Comparison of ENCODE assay signal across 1 cellular context in genomic region chr11:61334434-61335354, GRCh38.
TF ChIP-seq lines count a peak whose summit lies in the region.

No MANE protein-coding gene starts in this region.

TF ChIP-seq in liver, 16 proteins besides CTCF, POLR2A, EP300 and RAD21 (continued from another document):
- peak; percentile 67 for TF ChIP-seq REST (IDR thresholded peaks at IDR 0.05)
- no peak for TF ChIP-seq TAF1 (conservative IDR thresholded peaks at IDR 0.05)
- TF ChIP-seq FOXA1 (IDR thresholded peaks at IDR 0.05), result no peak
- TF ChIP-seq GABPA (IDR thresholded peaks at IDR 0.05 in 1 of 2, conservative IDR thresholded peaks at IDR 0.05 in 1 of 2), result no peak
